ENCODE assay signal across 18 cellular contexts in the genomic region with DNA sequence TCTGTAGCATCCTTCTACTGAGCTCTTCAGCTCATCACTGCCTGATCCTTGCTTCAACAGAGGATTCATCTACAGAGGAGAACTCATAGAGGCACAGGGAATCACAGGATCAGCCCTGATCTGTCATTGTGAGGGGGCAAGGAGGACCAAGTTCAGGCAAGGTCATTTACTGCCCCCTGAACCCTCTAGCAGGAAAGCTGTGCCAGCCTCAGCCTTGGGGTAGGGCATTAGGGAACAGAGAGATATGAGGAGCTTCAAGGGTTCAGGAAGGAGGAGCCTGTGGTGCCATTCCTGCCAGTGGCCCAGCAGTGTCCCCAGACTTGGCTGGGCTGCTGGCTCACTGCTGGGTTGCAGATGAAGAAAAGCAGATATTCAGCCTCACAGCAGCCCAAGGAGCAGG. TPM values are rescaled to one million over a fixed set of nuclear protein-coding genes. Genes with fewer than 3 reads are reported as not detected.
DNase-seq lines count a peak whose midpoint lies in the region; ATAC-seq and TF ChIP-seq lines count a peak whose summit lies in the region.
"Had no signal": no experiment of that assay in that cellular context is flagged by ENCODE, and none has a peak within 500 bp of the region (broad histone marks: within the 10 kb centered on the region; RNA-seq: fewer than 3 reads in every experiment).

No MANE protein-coding gene starts in this region.

- H3K27ac ChIP-seq in RWPE2 (ENCODE audit: poor library complexity, severe bottlenecking): no peak overlapping the region
- H3K27ac ChIP-seq in spleen: no peak overlapping the region
- H3K27ac ChIP-seq: 22Rv1, BLaER1, C4-2B had no signal

- ATAC-seq in activated naive CD4-positive, alpha-beta T cell treated with anti-CD3 and anti-CD28 coated beads, Interleukin-2, amount 50 U/mL, for 72 hours: no peak
- ATAC-seq in RWPE2 (ENCODE audit: low read depth) (no peak), HG02678 (IDR thresholded peaks at IDR 0.05; ENCODE audit: unreplicated experiment) (no peak), esophagus mucosa (no peak)
- ATAC-seq: CD8-positive, alpha-beta T cell had no signal

- no peaks in the 10 kb centered on the region for H3K9me3 Mint-ChIP-seq in activated naive CD4-positive, alpha-beta T cell treated with anti-CD3 and anti-CD28 coated beads, Interleukin-2, amount 50 U/mL, for 72 hours
- H3K9me3 Mint-ChIP-seq: CD8-positive, alpha-beta T cell had no signal

- H3K4me1 ChIP-seq in RWPE2 (ENCODE audit: insufficient read depth, poor library complexity, severe bottlenecking): no peaks in the 10 kb centered on the region
- no peaks in the 10 kb centered on the region for H3K4me1 ChIP-seq in spleen
- H3K4me1 ChIP-seq: Caco-2 had no signal

- no peak for TF ChIP-seq POLR2A in spleen (IDR thresholded peaks at IDR 0.05)

- intact Hi-C loops in spleen (cut with DNase I; ENCODE audit: low total_unique reads): no loop called here

- DNase-seq in activated naive CD4-positive, alpha-beta T cell treated with anti-CD3 and anti-CD28 coated beads, Interleukin-2, amount 50 U/mL, for 16 hours: peak; percentile 0
- no peak for DNase-seq in activated naive CD4-positive, alpha-beta T cell treated with anti-CD3 and anti-CD28 coated beads, Interleukin-2, amount 50 U/mL, for 72 hours (ENCODE audit: low spot score in 2 of 2)
- DNase-seq in RWPE2 (ENCODE audit: low spot score) (peak; percentile 42), spleen (peak; percentile 38), iPS-NIHi11 (ENCODE audit: low spot score) (no peak)
- DNase-seq: Caco-2; CD4-positive, CD25-positive, alpha-beta regulatory T cell; CD8-positive, alpha-beta T cell; DMS153; DND-41; GOT3 had no signal

- H3K27ac Mint-ChIP-seq in activated naive CD4-positive, alpha-beta T cell treated with anti-CD3 and anti-CD28 coated beads, Interleukin-2, amount 50 U/mL, for 72 hours: no peak overlapping the region
- H3K27ac Mint-ChIP-seq: B cell; CD8-positive, alpha-beta T cell had no signal

- no peak for TF ChIP-seq CTCF in RWPE2 (IDR thresholded peaks at IDR 0.05; ENCODE audit: poor library complexity, severe bottlenecking)
- TF ChIP-seq CTCF in spleen (IDR thresholded peaks at IDR 0.05 in 8 of 11, conservative IDR thresholded peaks at IDR 0.05 in 3 of 11): no peak

- H3K27me3 ChIP-seq in RWPE2 (ENCODE audit: insufficient read depth, poor library complexity, severe bottlenecking) (no peaks in the 10 kb centered on the region), spleen (replicated peaks in 1 of 7) (no peaks in the 10 kb centered on the region)
- H3K27me3 ChIP-seq: BLaER1 had no signal

- H3K36me3 Mint-ChIP-seq in activated naive CD4-positive, alpha-beta T cell treated with anti-CD3 and anti-CD28 coated beads, Interleukin-2, amount 50 U/mL, for 72 hours: no peaks in the 10 kb centered on the region
- H3K36me3 Mint-ChIP-seq: CD4-positive, CD25-positive, alpha-beta regulatory T cell; CD8-positive, alpha-beta T cell had no signal

- H3K4me3 ChIP-seq in RWPE2 (ENCODE audit: severe bottlenecking) (no peak overlapping the region), spleen (no peak overlapping the region)
- H3K4me3 ChIP-seq: BLaER1, HAP-1 had no signal

- H3K36me3 ChIP-seq in RWPE2 (ENCODE audit: low read depth): no peaks in the 10 kb centered on the region
- H3K36me3 ChIP-seq in spleen: no peaks in the 10 kb centered on the region
- H3K36me3 ChIP-seq: BLaER1, HAP-1 had no signal

- H3K9me3 ChIP-seq in RWPE2 (ENCODE audit: severe bottlenecking) (no peaks in the 10 kb centered on the region), spleen (no peaks in the 10 kb centered on the region)
- H3K9me3 ChIP-seq: BLaER1, Caco-2, HAP-1 had no signal

RNA-seq across cellular contexts. Expression of a gene that starts 8.2 kb away (rescaled TPM):
- total RNA-seq in activated naive CD4-positive, alpha-beta T cell treated with anti-CD3 and anti-CD28 coated beads, Interleukin-2, amount 50 U/mL, for 72 hours: 1 to 10 TPM; 1.6 to 6.7 TPM
- total RNA-seq in spleen: 10 to 100 TPM; 12.0 to 18.5 (median 15.3) TPM
- polyA plus RNA-seq in spleen: 10 to 100 TPM in 1 of 3 donors, 1 to 10 TPM in 2; 7.1 to 10.6 (median 9.0) TPM
- total RNA-seq in esophagus mucosa: 4.0 TPM

RNA-seq across cellular contexts. Expression of a gene that starts 38.3 kb away (rescaled TPM):
- 10 to 100 TPM; 14.6 to 15.1 TPM for total RNA-seq in activated naive CD4-positive, alpha-beta T cell treated with anti-CD3 and anti-CD28 coated beads, Interleukin-2, amount 50 U/mL, for 72 hours
- 10 to 100 TPM; 13.5 to 27.0 (median 22.2) TPM for total RNA-seq in spleen
- 10 to 100 TPM in 1 of 3 donors, 1 to 10 TPM in 2; 7.4 to 14.2 (median 8.7) TPM for polyA plus RNA-seq in spleen
- 7.0 TPM for total RNA-seq in esophagus mucosa

Comparison
In these comparisons a context has a peak if more than half of its experiments do, and no peak if none do; other contexts are left out.
1. DNase-seq: peak in activated naive CD4-positive, alpha-beta T cell treated with anti-CD3 and anti-CD28 coated beads, Interleukin-2, amount 50 U/mL, for 16 hours (single experiment), RWPE2 (single experiment) and spleen (single experiment); none in activated naive CD4-positive, alpha-beta T cell treated with anti-CD3 and anti-CD28 coated beads, Interleukin-2, amount 50 U/mL, for 72 hours (0 of 2) and iPS-NIHi11 (single experiment).